ENCODE assay signal across 9 cellular contexts in the genomic region with DNA sequence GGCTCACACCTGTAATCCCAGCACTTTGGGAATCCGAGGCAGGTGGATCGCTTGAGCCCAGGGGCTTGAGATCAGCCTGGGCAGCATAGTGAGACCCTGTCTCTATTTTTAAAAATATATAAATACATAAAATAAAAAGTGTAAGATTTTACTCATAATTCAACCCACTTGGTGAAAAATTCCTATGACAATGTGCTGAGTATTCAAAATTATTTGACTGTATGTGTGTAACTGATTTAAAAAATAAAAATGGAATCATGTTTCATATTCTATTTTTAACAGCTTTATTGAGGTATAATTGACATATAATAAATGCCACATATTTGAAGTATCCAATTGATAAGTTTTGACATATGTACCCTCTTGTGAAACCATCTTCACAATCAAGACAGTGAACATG. TPM values are rescaled to one million over a fixed set of nuclear protein-coding genes. Genes with fewer than 3 reads are reported as not detected.
"Had no signal": no experiment of that assay in that cellular context is flagged by ENCODE, and none has a peak within 500 bp of the region (broad histone marks: within the 10 kb centered on the region; RNA-seq: fewer than 3 reads in every experiment).

No MANE protein-coding gene starts in this region.

- ATAC-seq: GM23338 had no signal

- H3K4me3 ChIP-seq: GM23338 had no signal

- H3K4me2 ChIP-seq: GM23338 had no signal

- FAIRE-seq: H1, H54 had no signal

- H3K27ac ChIP-seq: HL-60 had no signal

- DNase-seq: H9, HCEC 1CT, IMR-90, KBM-7 had no signal

RNA-seq across cellular contexts. Expression of a gene that starts 27.8 kb away (rescaled TPM):
- total RNA-seq: GM23338, H1, H9, HT1080, IMR-90 had no signal
- polyA plus RNA-seq: GM23338, H1, IMR-90 had no signal
